ENCODE assay signal across 21 cellular contexts in genomic region chr3:112686360-112686759, GRCh38. TPM values are rescaled to one million over a fixed set of nuclear protein-coding genes. Genes with fewer than 3 reads are reported as not detected.
"Had no signal": no experiment of that assay in that cellular context is flagged by ENCODE, and none has a peak within 500 bp of the region (broad histone marks: within the 10 kb centered on the region; RNA-seq: fewer than 3 reads in every experiment).

No MANE protein-coding gene starts in this region.

- H3K27ac Mint-ChIP-seq: activated B cell treated with CpG ODN at 0.5 μM for 24 hours; activated naive CD8-positive, alpha-beta T cell treated with anti-CD3 and anti-CD28 coated beads for 36 hours; naive thymus-derived CD8-positive, alpha-beta T cell; stimulated activated naive CD8-positive, alpha-beta T cell treated with anti-CD3 and anti-CD28 coated beads, Interleukin-15, amount 100 ng/mL, for 72 hours; T-helper 1 cell treated with Interleukin-12 subunit alpha and Interleukin-12 subunit beta and Interleukin-4 antibody, amounts not matched to agents 30 μg/mL and 1 μg/mL, for 36 hours had no signal

- H3K36me3 Mint-ChIP-seq: activated naive CD8-positive, alpha-beta T cell treated with anti-CD3 and anti-CD28 coated beads for 36 hours; naive thymus-derived CD8-positive, alpha-beta T cell had no signal

- H3K27me3 Mint-ChIP-seq: activated B cell treated with CpG ODN at 0.5 μM for 24 hours; central memory CD8-positive, alpha-beta T cell; naive thymus-derived CD8-positive, alpha-beta T cell had no signal

- H3K4me3 Mint-ChIP-seq: activated B cell treated with CpG ODN at 0.5 μM for 24 hours; activated naive CD8-positive, alpha-beta T cell treated with anti-CD3 and anti-CD28 coated beads for 36 hours; central memory CD8-positive, alpha-beta T cell; naive thymus-derived CD8-positive, alpha-beta T cell; stimulated activated naive CD8-positive, alpha-beta T cell treated with anti-CD3 and anti-CD28 coated beads, Interleukin-15, amount 100 ng/mL, for 72 hours; T-helper 1 cell treated with Interleukin-12 subunit alpha and Interleukin-12 subunit beta and Interleukin-4 antibody, amounts not matched to agents 30 μg/mL and 1 μg/mL, for 36 hours had no signal

- H3K4me1 ChIP-seq: left ventricle myocardium inferior, prostate gland, upper lobe of left lung had no signal

- H3K9me3 Mint-ChIP-seq: activated naive CD8-positive, alpha-beta T cell treated with anti-CD3 and anti-CD28 coated beads for 36 hours; central memory CD8-positive, alpha-beta T cell; naive thymus-derived CD8-positive, alpha-beta T cell; stimulated activated naive CD8-positive, alpha-beta T cell treated with anti-CD3 and anti-CD28 coated beads, Interleukin-15, amount 100 ng/mL, for 72 hours; T-helper 1 cell treated with Interleukin-12 subunit alpha and Interleukin-12 subunit beta and Interleukin-4 antibody, amounts not matched to agents 30 μg/mL and 1 μg/mL, for 36 hours had no signal

- H3K27me3 ChIP-seq: brain microvascular endothelial cell, upper lobe of left lung had no signal

- H3K36me3 ChIP-seq: brain microvascular endothelial cell, left ventricle myocardium inferior, prostate gland, upper lobe of left lung had no signal

- H3K27ac ChIP-seq: brain microvascular endothelial cell, epithelial cell of prostate, left ventricle myocardium inferior, prostate gland, upper lobe of left lung had no signal

- ATAC-seq: naive thymus-derived CD8-positive, alpha-beta T cell; right cardiac atrium; stimulated activated naive CD8-positive, alpha-beta T cell treated with anti-CD3 and anti-CD28 coated beads, Interleukin-15, amount 100 ng/mL, for 72 hours had no signal

- H3K9me3 ChIP-seq: prostate gland, upper lobe of left lung had no signal

- H3K4me3 ChIP-seq: left ventricle myocardium inferior, prostate gland, upper lobe of left lung had no signal

- DNase-seq: activated B cell treated with CpG ODN at 0.5 μM for 24 hours; activated CD4-positive, alpha-beta T cell treated with anti-CD3 and anti-CD28 coated beads for 48 hours; activated CD8-positive, alpha-beta memory T cell treated with anti-CD3 and anti-CD28 coated beads, Interleukin-2, amount 50 U/mL, for 48 hours; activated gamma-delta T cell treated with Interleukin-2 at 50 U/mL for 16 hours; activated naive CD8-positive, alpha-beta T cell treated with anti-CD3 and anti-CD28 coated beads for 36 hours; amygdala; brain microvascular endothelial cell; cortex of kidney; effector memory CD4-positive, alpha-beta T cell; hippocampal formation; left ventricle myocardium inferior; mesenchymal stem cell; naive thymus-derived CD8-positive, alpha-beta T cell; nucleus accumbens; right cardiac atrium; stimulated activated naive CD8-positive, alpha-beta T cell treated with anti-CD3 and anti-CD28 coated beads, Interleukin-15, amount 100 ng/mL, for 72 hours; upper lobe of left lung had no signal

RNA-seq across cellular contexts. Expression of gene CCDC80, which starts 45.4 kb away (rescaled TPM):
- total RNA-seq: activated B cell treated with CpG ODN at 0.5 μM for 24 hours; activated naive CD8-positive, alpha-beta T cell treated with anti-CD3 and anti-CD28 coated beads for 36 hours; naive thymus-derived CD8-positive, alpha-beta T cell had no signal
